In the genomic region with DNA sequence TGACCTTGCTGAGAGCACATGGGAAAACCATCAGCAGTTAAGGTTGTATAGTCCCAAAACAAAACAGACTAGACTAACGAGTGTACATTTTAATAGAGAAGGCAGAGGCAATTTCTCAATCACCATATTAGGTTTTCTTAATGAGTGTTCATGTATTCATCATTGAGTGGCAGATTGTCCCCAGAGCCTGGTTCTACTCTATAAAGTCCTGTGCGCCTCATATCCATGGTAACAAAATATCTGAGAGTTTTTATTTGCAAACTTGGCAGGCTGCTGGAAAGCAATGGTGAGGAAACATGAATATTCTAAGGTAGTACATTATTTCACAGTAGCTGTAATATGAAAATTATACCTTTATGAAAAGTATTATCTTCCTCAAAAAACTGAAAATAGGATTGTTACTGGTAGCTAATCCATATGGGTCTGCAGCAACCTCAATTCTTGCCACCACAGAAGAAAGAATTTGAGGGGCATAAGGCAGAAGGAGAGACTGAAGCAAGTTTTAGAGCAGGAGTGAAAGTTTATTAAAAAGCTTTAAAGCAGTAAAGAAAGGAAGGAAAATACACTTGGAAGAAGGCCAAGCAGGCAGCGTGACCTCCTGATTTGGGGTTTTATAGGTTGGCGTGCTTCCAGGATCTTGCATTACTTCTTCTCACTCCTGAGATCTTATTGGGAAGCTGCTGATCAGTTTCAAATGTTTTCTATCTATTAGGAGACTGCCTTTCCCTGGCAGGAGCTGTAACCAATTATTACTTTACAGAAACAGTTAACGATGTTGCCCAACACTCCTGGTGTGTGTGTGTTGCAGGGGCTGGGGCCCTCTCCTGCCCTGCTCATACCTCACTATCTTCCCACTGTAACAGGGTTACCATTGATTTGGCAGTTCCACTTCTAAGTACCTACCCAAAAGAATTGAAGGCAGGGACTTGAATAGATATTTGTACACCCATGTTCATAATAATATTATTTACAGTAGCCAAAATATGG, we compare ENCODE assay signal across 13 cellular contexts.
DNase-seq lines count a peak whose midpoint lies in the region; ATAC-seq and TF ChIP-seq lines count a peak whose summit lies in the region.
"Had no signal": no experiment of that assay in that cellular context is flagged by ENCODE, and none has a peak within 500 bp of the region (broad histone marks: within the 10 kb centered on the region; RNA-seq: fewer than 3 reads in every experiment).

No MANE protein-coding gene starts in this region.

- H2AFZ ChIP-seq in Karpas-422 (ENCODE audit: low read length), result no peak overlapping the region

- no peak overlapping the region for H3K4me2 ChIP-seq in Karpas-422 (ENCODE audit: low read depth, low read length, poor library complexity, severe bottlenecking)

- ATAC-seq in HG02938 (IDR thresholded peaks at IDR 0.05; ENCODE audit: unreplicated experiment), result no peak
- ATAC-seq: activated CD4-positive, alpha-beta T cell treated with anti-CD3 and anti-CD28 coated beads for 36 hours had no signal

- DNase-seq in cardiac muscle cell (ENCODE audit: low read depth in 1 of 2, low spot score in 1 of 2) (peak in 1 of 2 donors; percentile 65), right atrium auricular region (ENCODE audit: low spot score) (no peak), NOMO-1 (lab: John Stamatoyannopoulos, UW; ENCODE audit: unreplicated experiment in 2 of 2) (peak; percentile 75 to 83), fibroblast of the aortic adventitia (ENCODE audit: low read depth) (peak; percentile 52), immature natural killer cell (no peak), sigmoid colon (no peak), Karpas-422 (no peak)
- DNase-seq: activated CD4-positive, alpha-beta T cell treated with anti-CD3 and anti-CD28 coated beads for 36 hours; activated naive CD4-positive, alpha-beta T cell; AML-193; KBM-7 had no signal

- TF ChIP-seq CTCF in cardiac muscle cell (IDR thresholded peaks at IDR 0.05; ENCODE audit: low read depth, low read length), result no peak
- no peak for TF ChIP-seq CTCF in right atrium auricular region (IDR thresholded peaks at IDR 0.05)
- no peak for TF ChIP-seq CTCF in fibroblast of the aortic adventitia (IDR thresholded peaks at IDR 0.05; ENCODE audit: insufficient read depth, low read length)
- TF ChIP-seq CTCF in sigmoid colon (IDR thresholded peaks at IDR 0.05), result no peak

- H3K9me3 ChIP-seq in cardiac muscle cell (ENCODE audit: low read depth) (no peaks in the 10 kb centered on the region), right atrium auricular region (peaks cover 0 to 11% of the 10 kb centered on the region in 2 donors), sigmoid colon (peaks cover 0 to 4% (median 1%) of the 10 kb centered on the region in 4 donors), Karpas-422 (ENCODE audit: low read length) (no peaks in the 10 kb centered on the region)
- H3K9me3 ChIP-seq: neutrophil had no signal

- H3K27me3 ChIP-seq in cardiac muscle cell, result no peaks in the 10 kb centered on the region
- H3K27me3 ChIP-seq in right atrium auricular region, result no peaks in the 10 kb centered on the region
- H3K27me3 ChIP-seq in sigmoid colon, result no peaks in the 10 kb centered on the region
- H3K27me3 ChIP-seq in Karpas-422 (ENCODE audit: low read length), result no peaks in the 10 kb centered on the region
- H3K27me3 ChIP-seq: neutrophil had no signal

- H3K4me1 ChIP-seq in cardiac muscle cell (ENCODE audit: low read depth) (peaks cover 30% of the 10 kb centered on the region), right atrium auricular region (peaks cover 0 to 14% of the 10 kb centered on the region in 2 donors), sigmoid colon (peaks cover 0 to 15% (median 11%) of the 10 kb centered on the region in 4 donors), Karpas-422 (ENCODE audit: low read length) (peaks cover 6% of the 10 kb centered on the region; the same call in 1 of the 2 replicates)

- H3K27me3 Mint-ChIP-seq in immature natural killer cell (ENCODE audit: low read depth in 3 of 3), result peaks cover 0 to 5% (median 0%) of the 10 kb centered on the region in 3 donors
- H3K27me3 Mint-ChIP-seq: activated CD4-positive, alpha-beta T cell treated with anti-CD3 and anti-CD28 coated beads for 36 hours had no signal

- WGBS in sigmoid colon, 2 donors, result 25 to 51% methylated on average over 5 of the region's 5 CpGs

- H3K9ac ChIP-seq in Karpas-422 (ENCODE audit: low read length), result no peak overlapping the region

- H3K9me3 Mint-ChIP-seq in immature natural killer cell, result peaks cover 0 to 6% (median 0%) of the 10 kb centered on the region in 6 donors

- intact Hi-C loops in sigmoid colon (cut with DNase I), result no loop called here

- H3K4me3 Mint-ChIP-seq in immature natural killer cell, result no peak overlapping the region
- H3K4me3 Mint-ChIP-seq: activated CD4-positive, alpha-beta T cell treated with anti-CD3 and anti-CD28 coated beads for 36 hours had no signal

- H3K4me1 Mint-ChIP-seq in immature natural killer cell, result no peaks in the 10 kb centered on the region
- H3K4me1 Mint-ChIP-seq: activated CD4-positive, alpha-beta T cell treated with anti-CD3 and anti-CD28 coated beads for 36 hours had no signal

- no peak overlapping the region for H3K27ac Mint-ChIP-seq in immature natural killer cell
- H3K27ac Mint-ChIP-seq: activated CD4-positive, alpha-beta T cell treated with anti-CD3 and anti-CD28 coated beads for 36 hours had no signal

- H3K36me3 ChIP-seq in cardiac muscle cell (no peaks in the 10 kb centered on the region), right atrium auricular region (no peaks in the 10 kb centered on the region), sigmoid colon (no peaks in the 10 kb centered on the region), Karpas-422 (ENCODE audit: insufficient read depth, low read length) (no peaks in the 10 kb centered on the region)
- H3K36me3 ChIP-seq: neutrophil had no signal

- no peak for TF ChIP-seq POLR2A in sigmoid colon (IDR thresholded peaks at IDR 0.05)

- H3K4me3 ChIP-seq in cardiac muscle cell (no peak overlapping the region), right atrium auricular region (no peak overlapping the region), fibroblast of the aortic adventitia (ENCODE audit: low read depth, low read length) (no peak overlapping the region), sigmoid colon (no peak overlapping the region), Karpas-422 (ENCODE audit: low read length) (no peak overlapping the region)

- H3K9me2 ChIP-seq in Karpas-422 (replicated peaks; ENCODE audit: insufficient read depth, low read length), result no peaks in the 10 kb centered on the region

- peaks cover 0 to 3% (median 0%) of the 10 kb centered on the region in 3 donors for H3K36me3 Mint-ChIP-seq in immature natural killer cell

- no peaks in the 10 kb centered on the region for H3K79me2 ChIP-seq in Karpas-422 (ENCODE audit: low read length)

- no peak for TF ChIP-seq EP300 in sigmoid colon (IDR thresholded peaks at IDR 0.05)

- H3K27ac ChIP-seq in cardiac muscle cell, result peak overlapping the region; percentile 26
- no peak overlapping the region for H3K27ac ChIP-seq in right atrium auricular region
- peak overlapping the region in 2 of 4 donors; percentile 23 to 35 for H3K27ac ChIP-seq in sigmoid colon
- no peak overlapping the region for H3K27ac ChIP-seq in Karpas-422 (ENCODE audit: low read length)
- H3K27ac ChIP-seq: neutrophil had no signal

- no peaks in the 10 kb centered on the region for H4K20me1 ChIP-seq in Karpas-422 (ENCODE audit: insufficient read depth, low read depth, low read length)

Comparison
In these comparisons a context has a peak if more than half of its experiments do, and no peak if none do; other contexts are left out.
1. DNase-seq: peak in NOMO-1 (2 of 2) and fibroblast of the aortic adventitia (single experiment); none in right atrium auricular region (single experiment), immature natural killer cell (0 of 3), sigmoid colon (single experiment) and Karpas-422 (single experiment).